In genomic region chr3:110495201-110495927, GRCh38 we compare ENCODE assay signal across 2 cellular contexts.
TF ChIP-seq lines count a peak whose summit lies in the region.

No MANE protein-coding gene starts in this region.

TF ChIP-seq in WTC11, 78 proteins besides CTCF, POLR2A, EP300 and RAD21:
- TF ChIP-seq ARID4B (CRISPR knock-in tag; IDR thresholded peaks at IDR 0.05; ENCODE audit: borderline replicate concordance) (no peak), TEAD1 (CRISPR knock-in tag; IDR thresholded peaks at IDR 0.05) (no peak), ZNF317 (CRISPR knock-in tag; IDR thresholded peaks at IDR 0.05; ENCODE audit: borderline replicate concordance, low read depth) (no peak), ZNF219 (CRISPR knock-in tag; IDR thresholded peaks at IDR 0.05; ENCODE audit: borderline replicate concordance) (no peak), ZNF281 (CRISPR knock-in tag; IDR thresholded peaks at IDR 0.05) (no peak), NR1H2 (CRISPR knock-in tag; IDR thresholded peaks at IDR 0.05) (no peak), ZNF512 (CRISPR knock-in tag; IDR thresholded peaks at IDR 0.05; ENCODE audit: borderline replicate concordance) (no peak), NR3C1 (CRISPR knock-in tag; conservative IDR thresholded peaks at IDR 0.05; ENCODE audit: low read depth) (no peak), ZNF396 (CRISPR knock-in tag; IDR thresholded peaks at IDR 0.05; ENCODE audit: borderline replicate concordance) (no peak), ZNF232 (CRISPR knock-in tag; IDR thresholded peaks at IDR 0.05) (no peak)

TF ChIP-seq in liver, 16 proteins besides CTCF, POLR2A, EP300 and RAD21 (continued from another document):
- TF ChIP-seq REST (IDR thresholded peaks at IDR 0.05), result no peak
- TF ChIP-seq TAF1 (conservative IDR thresholded peaks at IDR 0.05), result no peak
- no peak for TF ChIP-seq SP1 (IDR thresholded peaks at IDR 0.05)
